ENCODE assay signal across 19 cellular contexts in genomic region chr13:72537400-72537780, GRCh38.
DNase-seq lines count a peak whose midpoint lies in the region; ATAC-seq, FAIRE-seq and TF ChIP-seq lines count a peak whose summit lies in the region.
"Had no signal": no experiment of that assay in that cellular context is flagged by ENCODE, and none has a peak within 500 bp of the region (broad histone marks: within the 10 kb centered on the region; RNA-seq: fewer than 3 reads in every experiment).

No MANE protein-coding gene starts in this region.

- no peak overlapping the region for H3K4ac ChIP-seq in mesenchymal stem cell (ENCODE audit: low read depth in 1 of 2, low read length in 2 of 2)

- no peaks in the 10 kb centered on the region for H4K20me1 ChIP-seq in keratinocyte (ENCODE audit: control insufficient read depth, extremely low read depth, insufficient read depth, low read length)

- H3K79me1 ChIP-seq in mesenchymal stem cell (replicated peaks; ENCODE audit: low read length, poor library complexity, severe bottlenecking), result no peaks in the 10 kb centered on the region

- no peak for FAIRE-seq in keratinocyte (lab: Jason Lieb, UNC)
- FAIRE-seq: GM19239 had no signal

- no peak overlapping the region for H3K14ac ChIP-seq in mesenchymal stem cell (ENCODE audit: low read length in 2 of 2)

- no peak for TF ChIP-seq CTCF in keratinocyte (optimal IDR thresholded peaks at IDR 0.05 in 1 of 3, IDR thresholded peaks at IDR 0.05 in 1 of 3, conservative IDR thresholded peaks at IDR 0.05 in 1 of 3; ENCODE audit: extremely low read depth in 1 of 3, insufficient read depth in 2 of 3, low read length in 3 of 3)

- no peak for ATAC-seq in GM21786 (IDR thresholded peaks at IDR 0.05; ENCODE audit: unreplicated experiment)
- no peak for ATAC-seq in aorta (ENCODE audit: low FRiP score)
- ATAC-seq: HCT116 had no signal

- H3K9me3 ChIP-seq in keratinocyte (ENCODE audit: control insufficient read depth, low read depth, low read length) (no peaks in the 10 kb centered on the region), mesenchymal stem cell (ENCODE audit: control insufficient read depth, low read length) (no peaks in the 10 kb centered on the region), skeletal muscle satellite cell (replicated peaks; ENCODE audit: low read length) (no peaks in the 10 kb centered on the region), aorta (ENCODE audit: control insufficient read depth, low read length) (no peaks in the 10 kb centered on the region)
- H3K9me3 ChIP-seq: Caco-2 had no signal

- no peak overlapping the region for H2BK120ac ChIP-seq in mesenchymal stem cell (ENCODE audit: low read depth, low read length)

- CTCF ChIA-PET in HEK293T (lab: Yijun Ruan, JAX), result no interaction called here

- no peak overlapping the region for H3K27ac ChIP-seq in keratinocyte (ENCODE audit: control insufficient read depth, insufficient read depth, low read length)
- peak overlapping the region; percentile 52 for H3K27ac ChIP-seq in mesenchymal stem cell (ENCODE audit: low read length, poor library complexity, severe bottlenecking)
- no peak overlapping the region for H3K27ac ChIP-seq in aorta (ENCODE audit: low read depth in 1 of 2, low read length in 2 of 2)

- no peaks in the 10 kb centered on the region for H3K36me3 ChIP-seq in keratinocyte (ENCODE audit: control insufficient read depth in 2 of 2, extremely low read depth in 1 of 2, insufficient read depth in 2 of 2, low read length in 2 of 2)
- no peaks in the 10 kb centered on the region for H3K36me3 ChIP-seq in mesenchymal stem cell (ENCODE audit: control insufficient read depth in 1 of 2, insufficient read depth in 2 of 2, low read depth in 1 of 2, low read length in 2 of 2)
- H3K36me3 ChIP-seq in skeletal muscle satellite cell (ENCODE audit: insufficient read depth, low read length), result no peaks in the 10 kb centered on the region
- no peaks in the 10 kb centered on the region for H3K36me3 ChIP-seq in aorta (ENCODE audit: control insufficient read depth in 1 of 2, insufficient read depth in 2 of 2, low read length in 1 of 2)

- intact Hi-C loops in aorta (cut with DNase I), result no loop called here

- H3K9ac ChIP-seq in keratinocyte (ENCODE audit: control insufficient read depth, extremely low read depth, insufficient read depth, low read length), result no peak overlapping the region
- H3K9ac ChIP-seq in mesenchymal stem cell (ENCODE audit: low read length), result no peak overlapping the region
- no peak overlapping the region for H3K9ac ChIP-seq in skeletal muscle satellite cell (ENCODE audit: low read depth, low read length)

- H3K27me3 ChIP-seq in keratinocyte (ENCODE audit: control insufficient read depth, extremely low read depth, insufficient read depth, low read length) (peaks cover 3% of the 10 kb centered on the region), mesenchymal stem cell (ENCODE audit: control insufficient read depth in 1 of 2, insufficient read depth in 1 of 2, low read length in 2 of 2) (no peaks in the 10 kb centered on the region), skeletal muscle satellite cell (ENCODE audit: control insufficient read depth, insufficient read depth, low read length) (peaks cover 8% of the 10 kb centered on the region), aorta (ENCODE audit: control insufficient read depth in 1 of 2, insufficient read depth in 2 of 2, low read length in 1 of 2) (no peaks in the 10 kb centered on the region)

- no peak overlapping the region for H2BK12ac ChIP-seq in mesenchymal stem cell (ENCODE audit: low read length in 2 of 2)

- no peak overlapping the region for H2BK5ac ChIP-seq in mesenchymal stem cell (ENCODE audit: low read depth, low read length, poor library complexity, severe bottlenecking)

- H3K4me2 ChIP-seq in keratinocyte (ENCODE audit: control insufficient read depth, extremely low read depth, insufficient read depth, low read depth, low read length), result no peak overlapping the region
- peak overlapping the region; percentile 30 for H3K4me2 ChIP-seq in mesenchymal stem cell (ENCODE audit: low read length, poor library complexity, severe bottlenecking)
- H3K4me2 ChIP-seq in skeletal muscle satellite cell (ENCODE audit: low read length), result peak overlapping the region; percentile 72

- DNase-seq in HEK293T (ENCODE audit: extremely low spot score) (no peak), keratinocyte (ENCODE audit: low read depth, low spot score) (no peak), mesenchymal stem cell (no peak), aorta (no peak), AG08396 (ENCODE audit: low spot score) (no peak), GM19238 (ENCODE audit: insufficient read length, low spot score) (no peak)
- DNase-seq: AML-193, Caco-2, DMS153, KG1, NCI-H1048, NCI-H146, NCI-H2081, NCI-H226, NCI-H524 treated with DMSO at 0.1 percent for 48 hours had no signal

- H3K79me2 ChIP-seq in keratinocyte (ENCODE audit: control insufficient read depth, insufficient read depth, low read length), result no peaks in the 10 kb centered on the region

- H4K8ac ChIP-seq in mesenchymal stem cell (ENCODE audit: low read length), result no peak overlapping the region

- H2AFZ ChIP-seq in keratinocyte (ENCODE audit: control insufficient read depth, low read length), result peak overlapping the region; percentile 4
- H2AFZ ChIP-seq in mesenchymal stem cell (ENCODE audit: low read depth, low read length), result no peak overlapping the region

- no peak overlapping the region for H3K4me3 ChIP-seq in keratinocyte (ENCODE audit: control insufficient read depth in 2 of 3, extremely low read depth in 1 of 3, insufficient read depth in 2 of 3, low read depth in 1 of 3, low read length in 3 of 3)
- H3K4me3 ChIP-seq in mesenchymal stem cell (ENCODE audit: insufficient read depth in 1 of 2, low read depth in 1 of 2, low read length in 2 of 2), result no peak overlapping the region
- no peak overlapping the region for H3K4me3 ChIP-seq in skeletal muscle satellite cell (ENCODE audit: low read length)
- H3K4me3 ChIP-seq in aorta (ENCODE audit: low read length in 2 of 2), result no peak overlapping the region

- no peaks in the 10 kb centered on the region for H3K9me1 ChIP-seq in keratinocyte (ENCODE audit: control insufficient read depth, extremely low read depth, insufficient read depth, low read length)

- no peak overlapping the region for H2BK15ac ChIP-seq in mesenchymal stem cell (ENCODE audit: low read depth, poor library complexity, severe bottlenecking)

- no peak overlapping the region for H3K23ac ChIP-seq in mesenchymal stem cell (ENCODE audit: low read length in 2 of 2)

- H3K18ac ChIP-seq in mesenchymal stem cell (ENCODE audit: low read depth in 1 of 2, low read length in 2 of 2), result no peak overlapping the region

- no peak overlapping the region for H2AK5ac ChIP-seq in mesenchymal stem cell (ENCODE audit: low read length, severe bottlenecking)

- H4K91ac ChIP-seq in mesenchymal stem cell (ENCODE audit: low read length), result no peak overlapping the region

- dilution Hi-C loops in keratinocyte (cut with MboI; ENCODE audit: extremely low pct_ligation_motif_present, low sequenced_read_pairs), result no loop called here

- POLR2A ChIA-PET in HEK293T (lab: Yijun Ruan, JAX), result no interaction called here

- WGBS in mesenchymal stem cell, result 89% methylated on average over 2 of the region's 2 CpGs
- 6 to 9% methylated on average over 2 of the region's 2 CpGs for WGBS in aorta, 2 donors

- H3K4me1 ChIP-seq in keratinocyte (ENCODE audit: control insufficient read depth, extremely low read depth, insufficient read depth, low read length) (peaks cover 11% of the 10 kb centered on the region), mesenchymal stem cell (ENCODE audit: control insufficient read depth, insufficient read depth, low read depth, low read length) (peaks cover 7% of the 10 kb centered on the region), skeletal muscle satellite cell (ENCODE audit: control insufficient read depth, insufficient read depth, low read length) (peaks cover 7% of the 10 kb centered on the region), aorta (ENCODE audit: control insufficient read depth in 1 of 2, insufficient read depth in 2 of 2, low read length in 2 of 2) (no peaks in the 10 kb centered on the region)
- H3K4me1 ChIP-seq: Caco-2 had no signal

TF ChIP-seq in HEK293T, 16 proteins besides CTCF, POLR2A, EP300 and RAD21:
- TF ChIP-seq FOXM1 (IDR thresholded peaks at IDR 0.05; ENCODE audit: borderline replicate concordance) (no peak), L3MBTL2 (conservative IDR thresholded peaks at IDR 0.05) (0 out of 2 replicates have a peak, but pooled peaks have one; percentile 9)
